Comparison of ENCODE assay signal across 8 cellular contexts in the genomic region with DNA sequence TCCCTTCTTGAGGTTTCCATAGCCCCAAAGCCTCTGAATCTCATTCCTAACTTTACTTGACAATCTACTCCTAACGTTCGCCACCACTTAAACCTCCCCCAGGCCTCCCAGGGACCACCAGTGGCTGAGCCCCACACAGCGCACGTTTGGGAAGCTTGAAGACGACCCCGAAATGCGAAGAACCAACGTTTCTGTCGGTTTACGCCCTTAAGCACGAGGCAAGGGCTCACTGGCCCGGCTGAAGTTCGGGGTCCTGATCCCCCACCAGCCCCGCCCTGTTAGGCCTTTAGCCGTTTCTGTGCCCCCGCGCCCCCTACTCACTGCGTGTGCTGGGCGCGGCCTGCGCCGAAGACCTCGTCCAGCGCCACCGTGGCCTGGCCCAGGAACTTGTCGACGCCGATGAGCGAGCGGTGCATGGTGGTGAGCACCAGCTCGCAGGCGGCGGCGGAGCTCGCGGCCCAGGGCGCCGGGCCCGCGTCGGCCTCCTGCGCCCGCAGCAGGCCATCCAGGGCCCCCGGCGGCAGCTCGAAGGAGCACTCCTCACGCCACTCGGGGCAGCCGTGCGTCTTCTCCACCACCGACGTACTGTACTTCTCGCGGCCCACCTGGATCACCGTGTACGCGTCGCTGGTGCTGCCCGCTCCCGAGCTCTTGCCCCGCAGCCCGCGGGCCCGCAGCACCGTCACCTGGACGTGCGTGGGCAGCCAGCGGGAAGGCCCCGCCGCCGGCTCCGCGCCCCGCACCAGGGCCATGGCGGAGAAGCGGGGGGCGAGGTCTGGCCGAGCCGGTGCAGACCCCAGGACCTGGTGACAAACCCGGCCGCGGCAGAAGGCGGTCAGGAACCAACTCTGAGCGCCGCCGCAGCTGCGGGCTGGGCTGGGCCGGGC. TPM values are rescaled to one million over a fixed set of nuclear protein-coding genes. Genes with fewer than 3 reads are reported as not detected.
DNase-seq lines count a peak whose midpoint lies in the region; ATAC-seq, FAIRE-seq and TF ChIP-seq lines count a peak whose summit lies in the region.

No MANE protein-coding gene starts in this region.

- no peak overlapping the region for H3K27ac Mint-ChIP-seq in activated CD8-positive, alpha-beta memory T cell treated with anti-CD3 and anti-CD28 coated beads, Interleukin-2, amount 10 ng/mL, durations not matched to agents 7 days and 5 days

- H2AFZ ChIP-seq in HepG2 (ENCODE audit: low read length), result no peak overlapping the region

- H3K4me2 ChIP-seq in HepG2 (ENCODE audit: low read depth, low read length), result peak overlapping the region; percentile 99

- TF ChIP-seq RAD21 in HepG2 (CRISPR knock-in tag; IDR thresholded peaks at IDR 0.05), result no peak; the same call in none of the 2 replicates

- H3K27ac ChIP-seq in SK-N-MC (no peak overlapping the region), HepG2 (ENCODE audit: extremely low read length, insufficient read depth, low read length) (peak overlapping the region; percentile 53)

- no peaks in the 10 kb centered on the region for H3K9me3 Mint-ChIP-seq in activated CD8-positive, alpha-beta memory T cell treated with anti-CD3 and anti-CD28 coated beads, Interleukin-2, amount 10 ng/mL, durations not matched to agents 7 days and 5 days (ENCODE audit: low read depth)

- TF ChIP-seq EP300 in HepG2 (IDR thresholded peaks at IDR 0.05; ENCODE audit: low read depth in 2 of 2, low read length in 2 of 2) (no peak), HepG2 (CRISPR knock-in tag; IDR thresholded peaks at IDR 0.05; ENCODE audit: borderline replicate concordance) (no peak)

- H3K4me3 ChIP-seq in SK-N-MC (peak overlapping the region; percentile 93), choroid plexus epithelial cell (ENCODE audit: low read depth, low read length) (peak overlapping the region; percentile 77), HepG2 (replicated peaks in 1 of 3; ENCODE audit: insufficient read depth in 1 of 3, low read depth in 2 of 3, low read length in 3 of 3) (peak overlapping the region; percentile 61 to 92 (median 85))

- WGBS in HepG2 (ENCODE audit: low lambda C conversion rate), result under 1% methylated on average over 42 of the region's 88 CpGs

- peaks cover 19% of the 10 kb centered on the region for H4K20me1 ChIP-seq in HepG2 (ENCODE audit: insufficient read depth, low read length)

- peaks cover 59% of the 10 kb centered on the region for H3K4me1 ChIP-seq in HepG2 (ENCODE audit: insufficient read depth, low read length)

- TF ChIP-seq CTCF in choroid plexus epithelial cell (conservative IDR thresholded peaks at IDR 0.05; ENCODE audit: low read depth, low read length) (no peak), HepG2 (CRISPR knock-in tag; IDR thresholded peaks at IDR 0.05) (peak; percentile 30; the same call in 1 of the 2 replicates)

- H3K36me3 ChIP-seq in SK-N-MC (ENCODE audit: insufficient read depth, low read length) (no peaks in the 10 kb centered on the region), HepG2 (replicated peaks in 1 of 2; ENCODE audit: control insufficient read depth in 1 of 2, insufficient read depth in 2 of 2, low read length in 2 of 2) (no peaks in the 10 kb centered on the region; a peak in 1 of 5 replicates)

- DNase-seq in activated CD8-positive, alpha-beta memory T cell treated with anti-CD3 and anti-CD28 coated beads, Interleukin-2, amount 10 ng/mL, durations not matched to agents 7 days and 5 days, result no peak
- DNase-seq in activated CD8-positive, alpha-beta memory T cell treated with anti-CD3 and anti-CD28 coated beads for 24 hours, result no peak
- no peak for DNase-seq in SK-N-MC (ENCODE audit: low read depth, low spot score)
- peak; percentile 59 for DNase-seq in choroid plexus epithelial cell (ENCODE audit: low read depth)
- DNase-seq in HepG2 (ENCODE audit: low spot score), result peak; percentile 22
- DNase-seq in stimulated activated naive CD8-positive, alpha-beta T cell treated with anti-CD3 and anti-CD28 coated beads, Interleukin-15, Interleukin-2, amounts not matched to agents 100 U/mL and 50 U/mL, for 24 hours, result peak; percentile 19

- H3K27me3 Mint-ChIP-seq in activated CD8-positive, alpha-beta memory T cell treated with anti-CD3 and anti-CD28 coated beads, Interleukin-2, amount 10 ng/mL, durations not matched to agents 7 days and 5 days, result peaks cover 37% of the 10 kb centered on the region

- no TSS peak for BruUV-seq in HepG2 (replicated peaks; lab: Mats Ljungman, UMichigan)

- H3K9ac ChIP-seq in SK-N-MC (ENCODE audit: insufficient read length) (peak overlapping the region; percentile 86), HepG2 (ENCODE audit: insufficient read depth, low read depth, low read length) (peak overlapping the region; percentile 80)

- no peaks in the 10 kb centered on the region for H3K9me3 ChIP-seq in SK-N-MC (ENCODE audit: low read depth, low read length)
- no peaks in the 10 kb centered on the region for H3K9me3 ChIP-seq in HepG2 (ENCODE audit: low read length)

- H3K4me3 Mint-ChIP-seq in activated CD8-positive, alpha-beta memory T cell treated with anti-CD3 and anti-CD28 coated beads, Interleukin-2, amount 10 ng/mL, durations not matched to agents 7 days and 5 days, result peak overlapping the region; percentile 66

- intact Hi-C loops in HepG2 (cut with micrococcal nuclease; ENCODE audit: unreplicated experiment), result loop anchor here (2.0 kb wide), 1 partner anchor 15 kb away; no protein-coding TSS in a partner anchor

- H3K4me1 Mint-ChIP-seq in activated CD8-positive, alpha-beta memory T cell treated with anti-CD3 and anti-CD28 coated beads, Interleukin-2, amount 10 ng/mL, durations not matched to agents 7 days and 5 days, result peaks cover 17% of the 10 kb centered on the region

- CTCF ChIA-PET in activated CD8-positive, alpha-beta memory T cell treated with anti-CD3 and anti-CD28 coated beads, Interleukin-2, amount 10 ng/mL, durations not matched to agents 7 days and 5 days (lab: Charles Lee), result interaction anchor here (1.1 to 3.9 kb wide), 6 partner anchors 27 to 533 kb away, joined by 3 to 21 read pairs (median 3); no protein-coding TSS in a partner anchor
- CTCF ChIA-PET in HepG2 (lab: Yijun Ruan, JAX; ENCODE audit: low intra/inter-chr PET ratio, low total read pairs), result no interaction called here

- peak; percentile 22 for ATAC-seq in activated CD8-positive, alpha-beta memory T cell treated with anti-CD3 and anti-CD28 coated beads, Interleukin-2, amount 10 ng/mL, durations not matched to agents 7 days and 5 days
- ATAC-seq in HG02981 (IDR thresholded peaks at IDR 0.05; ENCODE audit: unreplicated experiment) (peak; percentile 9), HepG2 (peak; percentile 65), HG03139 (IDR thresholded peaks at IDR 0.05; ENCODE audit: unreplicated experiment) (no peak)
- no peak for ATAC-seq in stimulated activated naive CD8-positive, alpha-beta T cell treated with anti-CD3 and anti-CD28 coated beads, Interleukin-15, Interleukin-2, amounts not matched to agents 100 U/mL and 50 U/mL, for 24 hours

- FAIRE-seq in HepG2 (lab: Jason Lieb, UNC), result no peak

- H3K79me2 ChIP-seq in HepG2 (ENCODE audit: insufficient read depth, low read length), result peaks cover 42% of the 10 kb centered on the region

- no peak for TF ChIP-seq POLR2A in HepG2 (IDR thresholded peaks at IDR 0.05; ENCODE audit: insufficient read depth in 1 of 2, low read depth in 2 of 2, low read length in 2 of 2)

- POLR2A ChIA-PET in HepG2 (lab: Yijun Ruan, JAX), result interaction anchor here (1.0 to 2.6 kb wide), 7 partner anchors 16 to 121 kb away, joined by 4 to 17 read pairs (median 7); partner anchors contain the start of genes CCT7, PRADC1, SFXN5 and SMYD5

- in situ Hi-C loops in HepG2 (cut with HindIII; ENCODE audit: extremely low pct_ligation_motif_present, low pct_unique_long_range_greater_than_20kb), result no loop called here

- no peaks in the 10 kb centered on the region for H3K36me3 Mint-ChIP-seq in activated CD8-positive, alpha-beta memory T cell treated with anti-CD3 and anti-CD28 coated beads, Interleukin-2, amount 10 ng/mL, durations not matched to agents 7 days and 5 days

- H3K27me3 ChIP-seq in HepG2 (ENCODE audit: control insufficient read depth in 1 of 2, insufficient read depth in 2 of 2, low read length in 2 of 2), result no peaks in the 10 kb centered on the region; a peak in 2 of 5 replicates

RNA-seq across cellular contexts. Expression of gene RAB11FIP5, which starts 0.5 kb away (rescaled TPM):
- total RNA-seq in activated CD8-positive, alpha-beta memory T cell treated with anti-CD3 and anti-CD28 coated beads, Interleukin-2, amount 10 ng/mL, durations not matched to agents 7 days and 5 days, result 1 to 10 TPM; 1.1 to 2.9 TPM
- 8.7 and 9.4 TPM in 2 replicates for total RNA-seq in HepG2 (2016; rRNA removed; fragmentation: Illumina TruSeq; extraction: Trizol)
- total RNA-seq in HepG2 (2016; cell fraction: cytosol; rRNA removed; fragmentation: Illumina TruSeq; extraction: Trizol; ENCODE audit: low read depth), result 3.7 and 4.2 TPM in 2 replicates
- 8.6 and 9.1 TPM in 2 replicates for total RNA-seq in HepG2 (2016; cell fraction: insoluble cytoplasmic fraction; rRNA removed; fragmentation: Illumina TruSeq; extraction: Trizol)
- 10.0 and 13.0 TPM in 2 replicates for total RNA-seq in HepG2 (2016; cell fraction: membrane; rRNA removed; fragmentation: Illumina TruSeq; extraction: Trizol)
- 6.7 and 7.5 TPM in 2 replicates for total RNA-seq in HepG2 (2016; cell fraction: nucleus; rRNA removed; fragmentation: Illumina TruSeq; extraction: Trizol)
- polyA plus RNA-seq in HepG2 (2011; rRNA removed), result 21.9 and 22.9 TPM in 2 replicates
- 17.5 and 19.5 TPM in 2 replicates for polyA plus RNA-seq in HepG2 (2011; cell fraction: cytosol; rRNA removed)
- 19.6 and 23.6 TPM in 2 replicates for polyA plus RNA-seq in HepG2 (2011; cell fraction: nucleus; rRNA removed)
- polyA plus RNA-seq in HepG2 (2012), result 25.5 and 27.1 TPM in 2 replicates
- polyA plus RNA-seq in HepG2 (2016; cell fraction: cytosol; fragmentation: Illumina TruSeq; extraction: Trizol; ENCODE audit: low read depth), result 2.1 TPM in 2 replicates
- 8.6 and 12.8 TPM in 2 replicates for polyA plus RNA-seq in HepG2 (2016; cell fraction: insoluble cytoplasmic fraction; fragmentation: Illumina TruSeq; extraction: Trizol; ENCODE audit: low read depth)
- polyA plus RNA-seq in HepG2 (2016; cell fraction: membrane; fragmentation: Illumina TruSeq; extraction: Trizol; ENCODE audit: low read depth), result 5.8 and 6.9 TPM in 2 replicates
- polyA plus RNA-seq in HepG2 (2016; cell fraction: nucleus; fragmentation: Illumina TruSeq; extraction: Trizol; ENCODE audit: insufficient read depth, low read depth), result 10.7 and 10.8 TPM in 2 replicates
- polyA minus RNA-seq in HepG2 (2011; rRNA and poly(A)+ RNA removed; ENCODE audit: low replicate concordance), result 29.9 and 45.2 TPM in 2 replicates
- 12.6 and 13.2 TPM in 2 replicates for polyA minus RNA-seq in HepG2 (2011; cell fraction: cytosol; rRNA and poly(A)+ RNA removed)
- 14.7 and 18.7 TPM in 2 replicates for polyA minus RNA-seq in HepG2 (2011; cell fraction: nucleus; rRNA and poly(A)+ RNA removed)

RNA-seq across cellular contexts. Expression of gene SFXN5, which starts 40.8 kb away (rescaled TPM):
- 10 to 100 TPM; 12.4 to 20.0 TPM for total RNA-seq in activated CD8-positive, alpha-beta memory T cell treated with anti-CD3 and anti-CD28 coated beads, Interleukin-2, amount 10 ng/mL, durations not matched to agents 7 days and 5 days
- total RNA-seq in HepG2 (2016; rRNA removed; fragmentation: Illumina TruSeq; extraction: Trizol), result 22.2 and 34.9 TPM in 2 replicates
- 11.0 and 15.1 TPM in 2 replicates for total RNA-seq in HepG2 (2016; cell fraction: cytosol; rRNA removed; fragmentation: Illumina TruSeq; extraction: Trizol; ENCODE audit: low read depth)
- total RNA-seq in HepG2 (2016; cell fraction: insoluble cytoplasmic fraction; rRNA removed; fragmentation: Illumina TruSeq; extraction: Trizol), result 21.1 and 36.4 TPM in 2 replicates
- total RNA-seq in HepG2 (2016; cell fraction: membrane; rRNA removed; fragmentation: Illumina TruSeq; extraction: Trizol), result 13.2 and 15.3 TPM in 2 replicates
- total RNA-seq in HepG2 (2016; cell fraction: nucleus; rRNA removed; fragmentation: Illumina TruSeq; extraction: Trizol), result 42.2 and 47.8 TPM in 2 replicates
- 37.4 and 42.8 TPM in 2 replicates for polyA plus RNA-seq in HepG2 (2011; rRNA removed)
- polyA plus RNA-seq in HepG2 (2011; cell fraction: cytosol; rRNA removed), result 13.2 and 17.2 TPM in 2 replicates
- 139 and 168 TPM in 2 replicates for polyA plus RNA-seq in HepG2 (2011; cell fraction: nucleus; rRNA removed)
- 18.2 and 24.8 TPM in 2 replicates for polyA plus RNA-seq in HepG2 (2012)
- polyA plus RNA-seq in HepG2 (2016; cell fraction: cytosol; fragmentation: Illumina TruSeq; extraction: Trizol; ENCODE audit: low read depth), result 6.1 and 6.5 TPM in 2 replicates
- polyA plus RNA-seq in HepG2 (2016; cell fraction: insoluble cytoplasmic fraction; fragmentation: Illumina TruSeq; extraction: Trizol; ENCODE audit: low read depth), result 23.9 and 25.9 TPM in 2 replicates
- 8.0 and 9.0 TPM in 2 replicates for polyA plus RNA-seq in HepG2 (2016; cell fraction: membrane; fragmentation: Illumina TruSeq; extraction: Trizol; ENCODE audit: low read depth)
- polyA plus RNA-seq in HepG2 (2016; cell fraction: nucleus; fragmentation: Illumina TruSeq; extraction: Trizol; ENCODE audit: insufficient read depth, low read depth), result 68.3 and 69.6 TPM in 2 replicates
- 36.5 and 73.0 TPM in 2 replicates for polyA minus RNA-seq in HepG2 (2011; rRNA and poly(A)+ RNA removed; ENCODE audit: low replicate concordance)
- 12.6 and 13.0 TPM in 2 replicates for polyA minus RNA-seq in HepG2 (2011; cell fraction: cytosol; rRNA and poly(A)+ RNA removed)
- polyA minus RNA-seq in HepG2 (2011; cell fraction: nucleus; rRNA and poly(A)+ RNA removed), result 49.6 and 54.8 TPM in 2 replicates

Comparison
In these comparisons a context has a peak if more than half of its experiments do, and no peak if none do; other contexts are left out.
1. ATAC-seq: peak in activated CD8-positive, alpha-beta memory T cell treated with anti-CD3 and anti-CD28 coated beads, Interleukin-2, amount 10 ng/mL, durations not matched to agents 7 days and 5 days (single experiment), HG02981 (single experiment) and HepG2 (single experiment); none in stimulated activated naive CD8-positive, alpha-beta T cell treated with anti-CD3 and anti-CD28 coated beads, Interleukin-15, Interleukin-2, amounts not matched to agents 100 U/mL and 50 U/mL, for 24 hours (single experiment) and HG03139 (single experiment).
2. DNase-seq: peak in choroid plexus epithelial cell (single experiment), HepG2 (single experiment) and stimulated activated naive CD8-positive, alpha-beta T cell treated with anti-CD3 and anti-CD28 coated beads, Interleukin-15, Interleukin-2, amounts not matched to agents 100 U/mL and 50 U/mL, for 24 hours (single experiment); none in activated CD8-positive, alpha-beta memory T cell treated with anti-CD3 and anti-CD28 coated beads, Interleukin-2, amount 10 ng/mL, durations not matched to agents 7 days and 5 days (single experiment), activated CD8-positive, alpha-beta memory T cell treated with anti-CD3 and anti-CD28 coated beads for 24 hours (single experiment) and SK-N-MC (single experiment).
3. Peak in every context shown above with its lines, with median percentiles within 50 percentile points of each other: H3K4me3 ChIP-seq.